Comparison of ENCODE assay signal across 24 cellular contexts in genomic region chr17:40467281-40467867, GRCh38. TPM values are rescaled to one million over a fixed set of nuclear protein-coding genes. Genes with fewer than 3 reads are reported as not detected.
"Had no signal": no experiment of that assay in that cellular context is flagged by ENCODE, and none has a peak within 500 bp of the region (broad histone marks: within the 10 kb centered on the region; RNA-seq: fewer than 3 reads in every experiment).

No MANE protein-coding gene starts in this region.

- ATAC-seq: Right ventricle myocardium inferior, SK-N-SH treated with all-trans-retinoic acid at 6 μM for 48 hours had no signal

- H3K4me3 ChIP-seq: PC-9, Peyer's patch, SJCRH30 had no signal

- H3K9me3 ChIP-seq: Peyer's patch, SJCRH30 had no signal

- H3K36me3 ChIP-seq: Peyer's patch, SJCRH30 had no signal

- H3K4me2 ChIP-seq: KMS-11, PC-9 had no signal

- H3K27ac ChIP-seq: KMS-11, PC-9, Peyer's patch, SJCRH30 had no signal

- H3K9ac ChIP-seq: KMS-11 had no signal

- H2AFZ ChIP-seq: PC-9 had no signal

- DNase-seq: Kasumi-1, MM.1S, NCI-H1092 treated with DMSO at 0.1 percent for 48 hours, NCI-H1436, NCI-H187, NCI-H2029, NCI-H2081 treated with DMSO at 0.1 percent for 48 hours, NCI-H2171, NCI-H226, NCI-H446, NCI-H510A, NCI-H524 treated with DMSO at 0.1 percent for 48 hours, NCI-H69, NCI-H774, OCI-M1, PC-9, Peyer's patch, SHP77 treated with DMSO at 0.1 percent for 48 hours, SJCRH30 had no signal

- H3K27me3 ChIP-seq: Peyer's patch, SJCRH30 had no signal

RNA-seq across cellular contexts. Expression of gene TNS4, which starts 34.0 kb away (rescaled TPM):
- total RNA-seq: M059J, Right ventricle myocardium inferior, RPMI7951, SJCRH30 had no signal
